Comparison of ENCODE assay signal across 14 cellular contexts in genomic region chr2:190763901-190764514, GRCh38.
A peak's percentile ranks its signal among the peaks of the same experiment; 100 is the strongest.
DNase-seq lines count a peak whose midpoint lies in the region; ATAC-seq, FAIRE-seq and TF ChIP-seq lines count a peak whose summit lies in the region.
"Had no signal": no experiment of that assay in that cellular context is flagged by ENCODE, and none has a peak within 500 bp of the region (broad histone marks: within the 10 kb centered on the region; RNA-seq: fewer than 3 reads in every experiment).

No MANE protein-coding gene starts in this region.

- ATAC-seq in GM21619 (IDR thresholded peaks at IDR 0.05; ENCODE audit: unreplicated experiment) (peak; percentile 66), HG03196 (IDR thresholded peaks at IDR 0.05; ENCODE audit: unreplicated experiment) (no peak), HG02938 (IDR thresholded peaks at IDR 0.05; ENCODE audit: unreplicated experiment) (no peak), HG03342 (IDR thresholded peaks at IDR 0.05; ENCODE audit: unreplicated experiment) (no peak)

- H3K27me3 Mint-ChIP-seq in activated CD4-positive, alpha-beta T cell treated with anti-CD3 and anti-CD28 coated beads, Interleukin-2, amount 10 ng/mL, durations not matched to agents 24 days and 14 days = no peaks in the 10 kb centered on the region

- intact Hi-C loops in activated CD4-positive, alpha-beta T cell treated with anti-CD3 and anti-CD28 coated beads, Interleukin-2, amount 10 ng/mL, durations not matched to agents 24 days and 14 days (cut with micrococcal nuclease) = loop anchor here (1.0 kb wide), 3 partner anchors 42 to 114 kb away; no protein-coding TSS in a partner anchor

- H3K36me3 Mint-ChIP-seq in activated CD4-positive, alpha-beta T cell treated with anti-CD3 and anti-CD28 coated beads, Interleukin-2, amount 10 ng/mL, durations not matched to agents 24 days and 14 days (ENCODE audit: low read depth) = no peaks in the 10 kb centered on the region

- no peak for DNase-seq in GM12891 (ENCODE audit: insufficient read length, low spot score)
- peak; percentile 63 for DNase-seq in activated CD4-positive, alpha-beta T cell treated with anti-CD3 and anti-CD28 coated beads, Interleukin-2, amount 10 ng/mL, durations not matched to agents 24 days and 14 days
- DNase-seq in kidney tubule cell (ENCODE audit: low spot score) = peak; percentile 59
- no peak for DNase-seq in urothelium cell line (ENCODE audit: low spot score)
- DNase-seq: activated CD8-positive, alpha-beta memory T cell treated with anti-CD3 and anti-CD28 coated beads, Interleukin-2, amount 50 U/mL, for 48 hours; effector CD8-positive, alpha-beta T cell; NCI-H1694 treated with DMSO at 0.1 percent for 48 hours; SJCRH30; stimulated activated naive B cell treated with anti-CD40 and anti-IgM and Interleukin-4, amounts not matched to agents 10 μg/mL and 1 μg/mL and 100 μg/mL, for 72 hours had no signal

- peaks cover 41% of the 10 kb centered on the region for H3K4me1 Mint-ChIP-seq in activated CD4-positive, alpha-beta T cell treated with anti-CD3 and anti-CD28 coated beads, Interleukin-2, amount 10 ng/mL, durations not matched to agents 24 days and 14 days

- FAIRE-seq in GM12891 (lab: Jason Lieb, UNC) = peak; percentile 20
- no peak for FAIRE-seq in urothelium cell line (lab: Jason Lieb, UNC)
- FAIRE-seq: islet of Langerhans had no signal

- H3K9me3 Mint-ChIP-seq in activated CD4-positive, alpha-beta T cell treated with anti-CD3 and anti-CD28 coated beads, Interleukin-2, amount 10 ng/mL, durations not matched to agents 24 days and 14 days = peaks cover 5% of the 10 kb centered on the region

- H3K27ac Mint-ChIP-seq in activated CD4-positive, alpha-beta T cell treated with anti-CD3 and anti-CD28 coated beads, Interleukin-2, amount 10 ng/mL, durations not matched to agents 24 days and 14 days = peak overlapping the region; percentile 29
- H3K27ac Mint-ChIP-seq: stimulated activated naive B cell treated with anti-CD40 and anti-IgM and Interleukin-4, amounts not matched to agents 10 μg/mL and 1 μg/mL and 100 μg/mL, for 72 hours had no signal

- TF ChIP-seq POLR2A in GM12891 (IDR thresholded peaks at IDR 0.05; ENCODE audit: low read depth, low read length) = no peak

- peak overlapping the region; percentile 42 for H3K4me3 Mint-ChIP-seq in activated CD4-positive, alpha-beta T cell treated with anti-CD3 and anti-CD28 coated beads, Interleukin-2, amount 10 ng/mL, durations not matched to agents 24 days and 14 days
- H3K4me3 Mint-ChIP-seq: stimulated activated naive B cell treated with anti-CD40 and anti-IgM and Interleukin-4, amounts not matched to agents 10 μg/mL and 1 μg/mL and 100 μg/mL, for 72 hours had no signal

TF ChIP-seq in GM12891, 5 proteins besides CTCF, POLR2A, EP300 and RAD21:
- TF ChIP-seq POLR2AphosphoS5 (IDR thresholded peaks at IDR 0.05; ENCODE audit: low read depth, low read length) (no peak), TAF1 (IDR thresholded peaks at IDR 0.05; ENCODE audit: low read depth, low read length) (no peak), POU2F2 (IDR thresholded peaks at IDR 0.05; ENCODE audit: low read depth, low read length) (no peak), SPI1 (IDR thresholded peaks at IDR 0.05; ENCODE audit: low read depth, low read length) (no peak), PAX5 (IDR thresholded peaks at IDR 0.05; ENCODE audit: insufficient read depth, low read length, severe bottlenecking) (no peak)
TF ChIP-seq in GM12891: peak in this region for 0.

Comparison
In these comparisons a context has a peak if more than half of its experiments do, and no peak if none do; other contexts are left out.
1. DNase-seq: peak in activated CD4-positive, alpha-beta T cell treated with anti-CD3 and anti-CD28 coated beads, Interleukin-2, amount 10 ng/mL, durations not matched to agents 24 days and 14 days (single experiment) and kidney tubule cell (single experiment); none in GM12891 (single experiment) and urothelium cell line (single experiment).